Comparison of ENCODE assay signal across 2 cellular contexts in genomic region chr9:134054891-134055811, GRCh38.
TF ChIP-seq lines count a peak whose summit lies in the region.

No MANE protein-coding gene starts in this region.

TF ChIP-seq in H1, 55 proteins besides CTCF, POLR2A, EP300 and RAD21:
- TF ChIP-seq SRF (IDR thresholded peaks at IDR 0.05; ENCODE audit: low read depth, low read length) (no peak), JUN (IDR thresholded peaks at IDR 0.05; ENCODE audit: low read depth, low read length) (no peak), NANOG (IDR thresholded peaks at IDR 0.05; ENCODE audit: insufficient read depth, low read depth, low read length, poor library complexity, severe bottlenecking) (no peak), KDM4A (IDR thresholded peaks at IDR 0.05; ENCODE audit: low read depth, low read length, severe bottlenecking) (no peak), KDM5A (IDR thresholded peaks at IDR 0.05; ENCODE audit: low read length) (no peak), SIRT6 (IDR thresholded peaks at IDR 0.05; ENCODE audit: low read length) (no peak), FOSL1 (IDR thresholded peaks at IDR 0.05; ENCODE audit: insufficient read depth, low read depth, low read length) (no peak), CBX8 (IDR thresholded peaks at IDR 0.05; ENCODE audit: borderline replicate concordance, low read depth, low read length) (no peak), SP1 (IDR thresholded peaks at IDR 0.05; ENCODE audit: low read depth, low read length) (no peak), SIX5 (IDR thresholded peaks at IDR 0.05; ENCODE audit: low read depth, low read length) (no peak), CBX5 (IDR thresholded peaks at IDR 0.05; ENCODE audit: low read depth, low read length) (no peak), JUND (IDR thresholded peaks at IDR 0.05; ENCODE audit: low read length) (no peak), ZNF274 (IDR thresholded peaks at IDR 0.05; ENCODE audit: borderline replicate concordance, extremely low read depth, low read length) (no peak)
- TF ChIP-seq, protein P1, sequence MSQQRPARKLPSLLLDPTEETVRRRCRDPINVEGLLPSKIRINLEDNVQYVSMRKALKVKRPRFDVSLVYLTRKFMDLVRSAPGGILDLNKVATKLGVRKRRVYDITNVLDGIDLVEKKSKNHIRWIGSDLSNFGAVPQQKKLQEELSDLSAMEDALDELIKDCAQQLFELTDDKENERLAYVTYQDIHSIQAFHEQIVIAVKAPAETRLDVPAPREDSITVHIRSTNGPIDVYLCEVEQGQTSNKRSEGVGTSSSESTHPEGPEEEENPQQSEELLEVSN (IDR thresholded peaks at IDR 0.05): no peak

TF ChIP-seq in liver, 16 proteins besides CTCF, POLR2A, EP300 and RAD21:
- TF ChIP-seq JUND (IDR thresholded peaks at IDR 0.05): no peak
- TF ChIP-seq EGR1 (IDR thresholded peaks at IDR 0.05; ENCODE audit: low read depth in 2 of 2): peak in 1 of 2 donors; percentile 37
- TF ChIP-seq YY1 (IDR thresholded peaks at IDR 0.05): no peak
- no peak for TF ChIP-seq GABPA (IDR thresholded peaks at IDR 0.05 in 1 of 2, conservative IDR thresholded peaks at IDR 0.05 in 1 of 2)
- TF ChIP-seq FOXA2 (IDR thresholded peaks at IDR 0.05): no peak
- no peak for TF ChIP-seq HNF4G (IDR thresholded peaks at IDR 0.05)
- no peak for TF ChIP-seq SP1 (IDR thresholded peaks at IDR 0.05)
- no peak for TF ChIP-seq FOXA1 (IDR thresholded peaks at IDR 0.05)
